In genomic region chr10:61832866-61833481, GRCh38 we compare ENCODE assay signal across 21 cellular contexts.
DNase-seq lines count a peak whose midpoint lies in the region; ATAC-seq and TF ChIP-seq lines count a peak whose summit lies in the region.
"Had no signal": no experiment of that assay in that cellular context is flagged by ENCODE, and none has a peak within 500 bp of the region (broad histone marks: within the 10 kb centered on the region; RNA-seq: fewer than 3 reads in every experiment).

No MANE protein-coding gene starts in this region.

- peaks cover 54% of the 10 kb centered on the region for H3K4me1 Mint-ChIP-seq in HFFc6 (ENCODE audit: low read depth)

- H2AFZ ChIP-seq in ACC112 (ENCODE audit: low read length, unreplicated experiment) (peak overlapping the region; percentile 63), Karpas-422 (ENCODE audit: low read length) (no peak overlapping the region)

- H3K4me1 ChIP-seq in ACC112 (ENCODE audit: control insufficient read depth, insufficient read depth, low read length, unreplicated experiment) (peaks cover 33% of the 10 kb centered on the region), Karpas-422 (ENCODE audit: low read length) (no peaks in the 10 kb centered on the region)

- peak overlapping the region; percentile 77 for H3K27ac Mint-ChIP-seq in HFFc6
- H3K27ac Mint-ChIP-seq: activated naive CD4-positive, alpha-beta T cell treated with anti-CD3 and anti-CD28 coated beads, Interleukin-2, amount 50 U/mL, for 72 hours; activated T-cell treated with anti-CD3 and anti-CD28 coated beads, Interleukin-2, amount 50 U/mL, for 72 hours; brain; CD14-positive monocyte; dendritic cell treated with granulocyte-macrophage colony-stimulating factor and Interleukin-4, amounts not matched to agents 40 ng/mL and 50 ng/mL, for 4 days; natural killer cell treated with Interleukin-12 subunit alpha and Interleukin-12 subunit beta and Interleukin-15 and Interleukin-18, amount 100 ng/mL, for 72 hours had no signal

- H3K9ac ChIP-seq in Karpas-422 (ENCODE audit: low read length) = no peak overlapping the region

- no peaks in the 10 kb centered on the region for H4K20me1 ChIP-seq in Karpas-422 (ENCODE audit: insufficient read depth, low read depth, low read length)

- DNase-seq in HFFc6 (peak; percentile 45), amniotic epithelial cell (ENCODE audit: low read depth) (peak; percentile 90), fibroblast of the conjunctiva (ENCODE audit: low read depth) (peak; percentile 41), D341Med (ENCODE audit: low spot score) (no peak), Karpas-422 (no peak)
- DNase-seq: activated CD8-positive, alpha-beta memory T cell treated with anti-CD3 and anti-CD28 coated beads for 24 hours; activated T-cell treated with anti-CD3 and anti-CD28 coated beads, Interleukin-2, amount 50 U/mL, for 72 hours; NCI-H1436 treated with DMSO at 0.1 percent for 48 hours; NCI-H82; stimulated activated CD4-positive, alpha-beta T cell treated with anti-CD3 and anti-CD28 coated beads, Interleukin-4, amount 100 ng/mL, for 1 hour; stomach; upper lobe of left lung had no signal

- H3K27me3 ChIP-seq in ACC112 (ENCODE audit: insufficient read depth, low read length) (no peaks in the 10 kb centered on the region), Karpas-422 (ENCODE audit: low read length) (no peaks in the 10 kb centered on the region)
- H3K27me3 ChIP-seq: stomach, upper lobe of left lung had no signal

- no peaks in the 10 kb centered on the region for H3K36me3 Mint-ChIP-seq in HFFc6 (ENCODE audit: low read depth)
- H3K36me3 Mint-ChIP-seq: activated naive CD4-positive, alpha-beta T cell treated with anti-CD3 and anti-CD28 coated beads, Interleukin-2, amount 50 U/mL, for 72 hours; brain; CD14-positive monocyte; natural killer cell treated with Interleukin-12 subunit alpha and Interleukin-12 subunit beta and Interleukin-15 and Interleukin-18, amount 100 ng/mL, for 72 hours had no signal

- H3K36me3 ChIP-seq in ACC112 (ENCODE audit: insufficient read depth, low read length) (no peaks in the 10 kb centered on the region), Karpas-422 (ENCODE audit: insufficient read depth, low read length) (no peaks in the 10 kb centered on the region)
- H3K36me3 ChIP-seq: stomach, upper lobe of left lung had no signal

- H3K4me2 ChIP-seq in Karpas-422 (ENCODE audit: low read depth, low read length, poor library complexity, severe bottlenecking) = no peak overlapping the region

- no peaks in the 10 kb centered on the region for H3K27me3 Mint-ChIP-seq in HFFc6 (ENCODE audit: insufficient read depth)
- H3K27me3 Mint-ChIP-seq: dendritic cell treated with granulocyte-macrophage colony-stimulating factor and Interleukin-4, amounts not matched to agents 40 ng/mL and 50 ng/mL, for 4 days had no signal

- H3K4me3 Mint-ChIP-seq in HFFc6 = no peak overlapping the region
- H3K4me3 Mint-ChIP-seq: activated T-cell treated with anti-CD3 and anti-CD28 coated beads, Interleukin-2, amount 50 U/mL, for 72 hours; brain; CD14-positive monocyte; dendritic cell treated with granulocyte-macrophage colony-stimulating factor and Interleukin-4, amounts not matched to agents 40 ng/mL and 50 ng/mL, for 4 days; natural killer cell treated with Interleukin-12 subunit alpha and Interleukin-12 subunit beta and Interleukin-15 and Interleukin-18, amount 100 ng/mL, for 72 hours had no signal

- TF ChIP-seq CTCF in HFFc6 (IDR thresholded peaks at IDR 0.05) = no peak

- peak overlapping the region; percentile 55 for H3K27ac ChIP-seq in ACC112 (ENCODE audit: low read depth, low read length)
- H3K27ac ChIP-seq in Karpas-422 (ENCODE audit: low read length) = no peak overlapping the region
- H3K27ac ChIP-seq: stomach, upper lobe of left lung had no signal

- H3K79me2 ChIP-seq in ACC112 (ENCODE audit: control insufficient read depth, insufficient read depth, low read length, unreplicated experiment) (no peaks in the 10 kb centered on the region), Karpas-422 (ENCODE audit: low read length) (no peaks in the 10 kb centered on the region)

- H3K4me3 ChIP-seq in ACC112 (ENCODE audit: low read depth, low read length) = no peak overlapping the region
- H3K4me3 ChIP-seq in Karpas-422 (ENCODE audit: low read length) = no peak overlapping the region
- H3K4me3 ChIP-seq: stomach, upper lobe of left lung had no signal

- no peaks in the 10 kb centered on the region for H3K9me3 ChIP-seq in Karpas-422 (ENCODE audit: low read length)
- H3K9me3 ChIP-seq: stomach, upper lobe of left lung had no signal

- H3K9me3 Mint-ChIP-seq in HFFc6 = no peaks in the 10 kb centered on the region
- H3K9me3 Mint-ChIP-seq: activated naive CD4-positive, alpha-beta T cell treated with anti-CD3 and anti-CD28 coated beads, Interleukin-2, amount 50 U/mL, for 72 hours; dendritic cell treated with granulocyte-macrophage colony-stimulating factor and Interleukin-4, amounts not matched to agents 40 ng/mL and 50 ng/mL, for 4 days; natural killer cell treated with Interleukin-12 subunit alpha and Interleukin-12 subunit beta and Interleukin-15 and Interleukin-18, amount 100 ng/mL, for 72 hours had no signal

- H3K9me2 ChIP-seq in Karpas-422 (replicated peaks; ENCODE audit: insufficient read depth, low read length) = no peaks in the 10 kb centered on the region

- ATAC-seq in HG02588 (IDR thresholded peaks at IDR 0.05; ENCODE audit: unreplicated experiment) (no peak), GM18520 (IDR thresholded peaks at IDR 0.05; ENCODE audit: unreplicated experiment) (no peak)
- ATAC-seq: activated naive CD4-positive, alpha-beta T cell treated with anti-CD3 and anti-CD28 coated beads, Interleukin-2, amount 50 U/mL, for 72 hours; activated T-cell treated with anti-CD3 and anti-CD28 coated beads, Interleukin-2, amount 50 U/mL, for 72 hours; natural killer cell treated with Interleukin-12 subunit alpha and Interleukin-12 subunit beta and Interleukin-15 and Interleukin-18, amount 100 ng/mL, for 72 hours; SK-N-SH treated with all-trans-retinoic acid at 6 μM for 48 hours had no signal

Comparison
In these comparisons a context has a peak if more than half of its experiments do, and no peak if none do; other contexts are left out.
1. DNase-seq: peak in HFFc6 (single experiment), amniotic epithelial cell (single experiment) and fibroblast of the conjunctiva (single experiment); none in D341Med (single experiment) and Karpas-422 (single experiment).